ENCODE assay signal across 17 cellular contexts in genomic region chr4:146495277-146495676, GRCh38. TPM values are rescaled to one million over a fixed set of nuclear protein-coding genes. Genes with fewer than 3 reads are reported as not detected.
DNase-seq lines count a peak whose midpoint lies in the region; ATAC-seq and TF ChIP-seq lines count a peak whose summit lies in the region.
"Had no signal": no experiment of that assay in that cellular context is flagged by ENCODE, and none has a peak within 500 bp of the region (broad histone marks: within the 10 kb centered on the region; RNA-seq: fewer than 3 reads in every experiment).

No MANE protein-coding gene starts in this region.

- H4K20me1 ChIP-seq in SK-N-SH (ENCODE audit: insufficient read depth) (no peaks in the 10 kb centered on the region; the same call in 1 of the 2 replicates), osteoblast (ENCODE audit: insufficient read depth, low read length) (no peaks in the 10 kb centered on the region)

- peak overlapping the region; percentile 7 to 67 for H3K27ac Mint-ChIP-seq in effector memory CD8-positive, alpha-beta T cell
- H3K27ac Mint-ChIP-seq: activated naive CD8-positive, alpha-beta T cell; CD4-positive, alpha-beta T cell had no signal

- H3K9me3 ChIP-seq in SK-N-SH (no peaks in the 10 kb centered on the region), osteoblast (ENCODE audit: low read depth, low read length) (no peaks in the 10 kb centered on the region)
- H3K9me3 ChIP-seq: prostate gland had no signal

- H2AFZ ChIP-seq in SK-N-SH (ENCODE audit: low read depth) (no peak overlapping the region), osteoblast (ENCODE audit: low read length) (no peak overlapping the region)

- H3K9me2 ChIP-seq in SK-N-SH = no peaks in the 10 kb centered on the region

- no peak for TF ChIP-seq CTCF in SK-N-SH (IDR thresholded peaks at IDR 0.05)
- no peak for TF ChIP-seq CTCF in osteoblast (IDR thresholded peaks at IDR 0.05; ENCODE audit: extremely low read depth, low read depth, low read length)

- H3K36me3 ChIP-seq in SK-N-SH (replicated peaks in 1 of 2; ENCODE audit: control insufficient read depth in 1 of 2, insufficient read depth in 2 of 2, low read length in 1 of 2) = no peaks in the 10 kb centered on the region
- H3K36me3 ChIP-seq in osteoblast (ENCODE audit: insufficient read depth, low read length) = no peaks in the 10 kb centered on the region
- H3K36me3 ChIP-seq: prostate gland had no signal

- no peak overlapping the region for H3K9ac ChIP-seq in SK-N-SH

- no peaks in the 10 kb centered on the region for H3K9me3 Mint-ChIP-seq in effector memory CD8-positive, alpha-beta T cell
- H3K9me3 Mint-ChIP-seq: CD4-positive, alpha-beta T cell had no signal

- no peaks in the 10 kb centered on the region for H3K27me3 ChIP-seq in SK-N-SH (ENCODE audit: insufficient read depth)
- H3K27me3 ChIP-seq in osteoblast (ENCODE audit: insufficient read depth, low read length) = no peaks in the 10 kb centered on the region

- H3K4me2 ChIP-seq in SK-N-SH = no peak overlapping the region
- H3K4me2 ChIP-seq in osteoblast (ENCODE audit: insufficient read depth, low read length) = peak overlapping the region; percentile 7

- ATAC-seq in SK-N-SH treated with all-trans-retinoic acid at 6 μM for 48 hours (peak; percentile 44), GM18868 (IDR thresholded peaks at IDR 0.05; ENCODE audit: unreplicated experiment) (no peak), GM18520 (IDR thresholded peaks at IDR 0.05; ENCODE audit: unreplicated experiment) (no peak)
- ATAC-seq in effector memory CD8-positive, alpha-beta T cell (replicated peaks) = no peak
- ATAC-seq: left lobe of liver had no signal

- TF ChIP-seq EP300 in SK-N-SH (IDR thresholded peaks at IDR 0.05; ENCODE audit: borderline replicate concordance in 1 of 2, low read depth in 1 of 2, low read length in 1 of 2) = no peak

- WGBS in SK-N-SH (ENCODE audit: low lambda C conversion rate) = 63% methylated on average over 1 of the region's 1 CpG

- H3F3A ChIP-seq in SK-N-SH (replicated peaks; ENCODE audit: insufficient read depth) = no peaks in the 10 kb centered on the region

- peaks cover 0 to 9% of the 10 kb centered on the region in 2 experiments; a peak in 1 of 4 replicates for H3K4me1 ChIP-seq in SK-N-SH (ENCODE audit: control insufficient read depth in 1 of 2, insufficient read depth in 2 of 2, low read depth in 1 of 2, low read length in 1 of 2)
- peaks cover 8% of the 10 kb centered on the region for H3K4me1 ChIP-seq in osteoblast (ENCODE audit: insufficient read depth, low read length)
- H3K4me1 ChIP-seq: prostate gland had no signal

- CTCF ChIA-PET in SK-N-SH (lab: Yijun Ruan, JAX) = no interaction called here

- POLR2A ChIA-PET in SK-N-SH (lab: Yijun Ruan, JAX) = no interaction called here

- H3K4me3 Mint-ChIP-seq in effector memory CD8-positive, alpha-beta T cell = no peak overlapping the region
- H3K4me3 Mint-ChIP-seq: activated naive CD8-positive, alpha-beta T cell; CD4-positive, alpha-beta T cell had no signal

- no peak overlapping the region for H3K4me3 ChIP-seq in SK-N-SH (ENCODE audit: low read depth in 2 of 2, low read length in 1 of 2)
- no peak overlapping the region for H3K4me3 ChIP-seq in osteoblast (ENCODE audit: insufficient read depth, low read length)
- H3K4me3 ChIP-seq: prostate gland had no signal

- H3K36me3 Mint-ChIP-seq in effector memory CD8-positive, alpha-beta T cell (ENCODE audit: insufficient read depth) = no peaks in the 10 kb centered on the region

- DNase-seq in SK-N-SH = no peak
- peak; percentile 60 for DNase-seq in NCI-H226
- DNase-seq in effector memory CD8-positive, alpha-beta T cell = no peak
- no peak for DNase-seq in osteoblast (ENCODE audit: insufficient read length, low spot score, missing footprints)
- no peak for DNase-seq in NCI-H526 treated with DMSO at 0.1 percent for 48 hours (lab: John Stamatoyannopoulos, UW)
- DNase-seq: CD4-positive, alpha-beta T cell; hippocampal formation; NCI-H1092 treated with DMSO at 0.1 percent for 48 hours; NCI-H2171 treated with DMSO at 0.1 percent for 48 hours; stimulated activated CD4-positive, alpha-beta T cell treated with anti-CD3 and anti-CD28 coated beads, Interleukin-15, amount 100 ng/mL, for 24 hours had no signal

- H3K27ac ChIP-seq in SK-N-SH (ENCODE audit: low read depth in 2 of 2, low read length in 1 of 2) (no peak overlapping the region), osteoblast (ENCODE audit: low read depth, low read length) (no peak overlapping the region)
- H3K27ac ChIP-seq: 22Rv1, prostate gland had no signal

- no peaks in the 10 kb centered on the region for H3K27me3 Mint-ChIP-seq in effector memory CD8-positive, alpha-beta T cell
- H3K27me3 Mint-ChIP-seq: activated naive CD8-positive, alpha-beta T cell; CD4-positive, alpha-beta T cell had no signal

- H3K79me2 ChIP-seq in SK-N-SH (ENCODE audit: insufficient read depth) = no peaks in the 10 kb centered on the region
- no peaks in the 10 kb centered on the region for H3K79me2 ChIP-seq in osteoblast (ENCODE audit: insufficient read depth, low read length)

- peaks cover 9 to 30% of the 10 kb centered on the region in 2 donors for H3K4me1 Mint-ChIP-seq in effector memory CD8-positive, alpha-beta T cell (ENCODE audit: low read depth in 2 of 2)

- no peak for TF ChIP-seq RAD21 in SK-N-SH (IDR thresholded peaks at IDR 0.05; ENCODE audit: low read length)

TF ChIP-seq in SK-N-SH treated with all-trans-retinoic acid at 6 μM for 48 hours, 23 proteins besides CTCF, POLR2A, EP300 and RAD21:
- TF ChIP-seq GLIS3 (CRISPR knock-in tag; IDR thresholded peaks at IDR 0.05) (no peak), ISL1 (CRISPR knock-in tag; IDR thresholded peaks at IDR 0.05) (peak; percentile 83)

TF ChIP-seq in SK-N-SH, 30 proteins besides CTCF, POLR2A, EP300 and RAD21:
- TF ChIP-seq MXI1 (IDR thresholded peaks at IDR 0.05; ENCODE audit: low read depth, low read length) (no peak), REST (IDR thresholded peaks at IDR 0.05; ENCODE audit: low read depth, low read length) (no peak), NFIC (IDR thresholded peaks at IDR 0.05; ENCODE audit: borderline replicate concordance) (no peak), EZH2phosphoT487 (IDR thresholded peaks at IDR 0.05; ENCODE audit: borderline replicate concordance, low read depth) (no peak), RFX5 (IDR thresholded peaks at IDR 0.05; ENCODE audit: low read length) (no peak)

RNA-seq across cellular contexts. Expression of gene SLC10A7, which starts 26.5 kb away (rescaled TPM):
- 3.3 and 4.8 TPM in 2 replicates for polyA plus RNA-seq in SK-N-SH (2012; rRNA removed)
- 4.4 and 4.5 TPM in 2 replicates for polyA plus RNA-seq in SK-N-SH (2012; cell fraction: cytosol; rRNA removed)
- 2.3 and 5.6 TPM in 2 replicates for polyA plus RNA-seq in SK-N-SH (2012; cell fraction: nucleus; rRNA removed)
- total RNA-seq in osteoblast = 9.0 and 12.4 TPM in 2 replicates
